1 cellular context compared by ENCODE assay signal in the genomic region with DNA sequence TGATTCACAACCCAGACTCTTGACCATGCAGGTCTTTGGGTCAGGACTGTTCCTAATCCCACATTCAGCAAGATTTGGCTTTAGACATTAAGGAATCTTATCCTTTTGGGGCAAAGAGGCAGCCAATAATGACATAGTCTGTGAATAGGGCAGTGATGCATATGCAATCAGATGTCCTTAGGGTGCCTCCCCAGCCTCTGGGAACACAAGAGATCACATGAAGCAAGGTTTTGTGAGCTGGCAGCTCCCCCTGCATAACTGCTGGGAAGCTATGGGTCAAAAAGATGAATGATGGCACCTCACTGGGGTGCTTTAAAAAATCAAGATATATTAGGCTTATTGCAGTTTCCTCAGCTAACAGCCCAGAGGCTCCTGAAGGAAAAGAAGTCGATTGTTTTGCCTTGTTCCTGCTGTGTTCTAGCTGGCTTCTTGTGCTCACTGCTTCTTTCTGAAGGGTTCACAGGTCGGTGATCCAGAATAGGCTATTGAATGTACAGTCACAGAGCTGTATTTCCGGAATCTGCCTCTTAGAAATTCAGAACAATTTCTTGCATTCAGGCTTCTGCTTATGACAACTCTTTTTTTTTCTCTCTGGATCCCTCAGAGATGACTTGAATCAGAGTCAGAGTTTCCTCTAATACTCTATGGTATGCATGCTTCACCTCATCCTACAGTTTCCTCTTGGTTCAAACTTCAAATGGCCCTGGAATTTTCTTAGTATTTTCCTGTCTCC.
TF ChIP-seq lines count a peak whose summit lies in the region.

No MANE protein-coding gene starts in this region.

TF ChIP-seq in GM23338, 12 proteins besides CTCF, POLR2A, EP300 and RAD21 (continued from another document):
- TF ChIP-seq ZNF462 (CRISPR knock-in tag; IDR thresholded peaks at IDR 0.05): no peak
- TF ChIP-seq EZH2 (IDR thresholded peaks at IDR 0.05; ENCODE audit: low read depth, unreplicated experiment): no peak
- TF ChIP-seq JUNB (IDR thresholded peaks at IDR 0.05; ENCODE audit: unreplicated experiment): no peak
- no peak for TF ChIP-seq ZNF114 (CRISPR knock-in tag; IDR thresholded peaks at IDR 0.05)
- TF ChIP-seq NANOG (IDR thresholded peaks at IDR 0.05; ENCODE audit: borderline replicate concordance): no peak
- no peak for TF ChIP-seq EZH2phosphoT487 (IDR thresholded peaks at IDR 0.05; ENCODE audit: unreplicated experiment)
- no peak for TF ChIP-seq CREB1 (CRISPR knock-in tag; IDR thresholded peaks at IDR 0.05; ENCODE audit: low read depth)
